In the genomic region with DNA sequence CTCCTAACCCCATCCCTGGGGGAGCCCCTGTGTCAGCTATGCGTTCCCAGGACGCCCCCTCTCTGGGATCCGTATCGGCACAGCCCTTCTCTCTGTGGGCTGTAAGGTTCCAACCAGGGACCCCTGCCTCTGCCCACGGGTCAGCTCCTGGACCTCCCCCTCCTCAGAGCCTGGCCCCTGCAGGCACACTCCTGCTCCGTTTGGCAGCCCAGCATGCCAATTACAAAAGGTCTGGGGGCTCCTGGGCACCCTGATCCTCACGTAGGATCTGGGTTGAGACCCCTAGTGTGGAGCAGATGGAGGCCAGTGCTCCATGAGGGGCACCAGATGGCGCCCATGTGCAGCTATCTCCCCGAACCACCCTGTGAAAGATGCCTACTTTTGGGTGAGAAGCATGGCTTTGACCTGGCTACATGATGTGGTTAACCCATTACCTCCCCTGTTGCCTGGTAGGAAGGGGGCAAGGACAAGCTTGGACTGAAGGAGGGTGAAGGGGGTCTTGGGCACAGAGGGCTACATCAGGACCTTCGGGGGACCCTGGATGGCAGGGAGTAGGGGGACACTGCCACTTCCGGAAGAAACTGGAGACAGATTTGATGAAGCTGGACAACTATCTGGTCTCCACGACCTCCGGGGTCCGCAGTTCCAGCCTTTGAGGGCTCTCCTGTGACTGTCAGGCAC, we compare ENCODE assay signal across 1 cellular context.
TF ChIP-seq lines count a peak whose summit lies in the region.

No MANE protein-coding gene starts in this region.

TF ChIP-seq in GM23338, 12 proteins besides CTCF, POLR2A, EP300 and RAD21 (continued from another document):
- TF ChIP-seq, protein P1, sequence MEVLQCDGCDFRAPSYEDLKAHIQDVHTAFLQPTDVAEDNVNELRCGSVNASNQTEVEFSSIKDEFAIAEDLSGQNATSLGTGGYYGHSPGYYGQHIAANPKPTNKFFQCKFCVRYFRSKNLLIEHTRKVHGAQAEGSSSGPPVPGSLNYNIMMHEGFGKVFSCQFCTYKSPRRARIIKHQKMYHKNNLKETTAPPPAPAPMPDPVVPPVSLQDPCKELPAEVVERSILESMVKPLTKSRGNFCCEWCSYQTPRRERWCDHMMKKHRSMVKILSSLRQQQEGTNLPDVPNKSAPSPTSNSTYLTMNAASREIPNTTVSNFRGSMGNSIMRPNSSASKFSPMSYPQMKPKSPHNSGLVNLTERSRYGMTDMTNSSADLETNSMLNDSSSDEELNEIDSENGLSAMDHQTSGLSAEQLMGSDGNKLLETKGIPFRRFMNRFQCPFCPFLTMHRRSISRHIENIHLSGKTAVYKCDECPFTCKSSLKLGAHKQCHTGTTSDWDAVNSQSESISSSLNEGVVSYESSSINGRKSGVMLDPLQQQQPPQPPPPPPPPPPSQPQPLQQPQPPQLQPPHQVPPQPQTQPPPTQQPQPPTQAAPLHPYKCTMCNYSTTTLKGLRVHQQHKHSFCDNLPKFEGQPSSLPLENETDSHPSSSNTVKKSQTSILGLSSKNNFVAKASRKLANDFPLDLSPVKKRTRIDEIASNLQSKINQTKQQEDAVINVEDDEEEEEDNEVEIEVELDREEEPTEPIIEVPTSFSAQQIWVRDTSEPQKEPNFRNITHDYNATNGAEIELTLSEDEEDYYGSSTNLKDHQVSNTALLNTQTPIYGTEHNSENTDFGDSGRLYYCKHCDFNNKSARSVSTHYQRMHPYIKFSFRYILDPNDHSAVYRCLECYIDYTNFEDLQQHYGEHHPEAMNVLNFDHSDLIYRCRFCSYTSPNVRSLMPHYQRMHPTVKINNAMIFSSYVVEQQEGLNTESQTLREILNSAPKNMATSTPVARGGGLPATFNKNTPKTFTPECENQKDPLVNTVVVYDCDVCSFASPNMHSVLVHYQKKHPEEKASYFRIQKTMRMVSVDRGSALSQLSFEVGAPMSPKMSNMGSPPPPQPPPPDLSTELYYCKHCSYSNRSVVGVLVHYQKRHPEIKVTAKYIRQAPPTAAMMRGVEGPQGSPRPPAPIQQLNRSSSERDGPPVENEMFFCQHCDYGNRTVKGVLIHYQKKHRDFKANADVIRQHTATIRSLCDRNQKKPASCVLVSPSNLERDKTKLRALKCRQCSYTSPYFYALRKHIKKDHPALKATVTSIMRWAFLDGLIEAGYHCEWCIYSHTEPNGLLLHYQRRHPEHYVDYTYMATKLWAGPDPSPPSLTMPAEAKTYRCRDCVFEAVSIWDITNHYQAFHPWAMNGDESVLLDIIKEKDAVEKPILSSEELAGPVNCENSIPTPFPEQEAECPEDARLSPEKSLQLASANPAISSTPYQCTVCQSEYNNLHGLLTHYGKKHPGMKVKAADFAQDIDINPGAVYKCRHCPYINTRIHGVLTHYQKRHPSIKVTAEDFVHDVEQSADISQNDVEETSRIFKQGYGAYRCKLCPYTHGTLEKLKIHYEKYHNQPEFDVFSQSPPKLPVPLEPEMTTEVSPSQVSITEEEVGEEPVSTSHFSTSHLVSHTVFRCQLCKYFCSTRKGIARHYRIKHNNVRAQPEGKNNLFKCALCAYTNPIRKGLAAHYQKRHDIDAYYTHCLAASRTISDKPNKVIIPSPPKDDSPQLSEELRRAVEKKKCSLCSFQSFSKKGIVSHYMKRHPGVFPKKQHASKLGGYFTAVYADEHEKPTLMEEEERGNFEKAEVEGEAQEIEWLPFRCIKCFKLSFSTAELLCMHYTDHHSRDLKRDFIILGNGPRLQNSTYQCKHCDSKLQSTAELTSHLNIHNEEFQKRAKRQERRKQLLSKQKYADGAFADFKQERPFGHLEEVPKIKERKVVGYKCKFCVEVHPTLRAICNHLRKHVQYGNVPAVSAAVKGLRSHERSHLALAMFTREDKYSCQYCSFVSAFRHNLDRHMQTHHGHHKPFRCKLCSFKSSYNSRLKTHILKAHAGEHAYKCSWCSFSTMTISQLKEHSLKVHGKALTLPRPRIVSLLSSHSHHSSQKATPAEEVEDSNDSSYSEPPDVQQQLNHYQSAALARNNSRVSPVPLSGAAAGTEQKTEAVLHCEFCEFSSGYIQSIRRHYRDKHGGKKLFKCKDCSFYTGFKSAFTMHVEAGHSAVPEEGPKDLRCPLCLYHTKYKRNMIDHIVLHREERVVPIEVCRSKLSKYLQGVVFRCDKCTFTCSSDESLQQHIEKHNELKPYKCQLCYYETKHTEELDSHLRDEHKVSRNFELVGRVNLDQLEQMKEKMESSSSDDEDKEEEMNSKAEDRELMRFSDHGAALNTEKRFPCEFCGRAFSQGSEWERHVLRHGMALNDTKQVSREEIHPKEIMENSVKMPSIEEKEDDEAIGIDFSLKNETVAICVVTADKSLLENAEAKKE (CRISPR knock-in tag; IDR thresholded peaks at IDR 0.05) = no peak
- TF ChIP-seq EZH2phosphoT487 (IDR thresholded peaks at IDR 0.05; ENCODE audit: unreplicated experiment) = no peak
